8 cellular contexts compared by ENCODE assay signal in the genomic region with DNA sequence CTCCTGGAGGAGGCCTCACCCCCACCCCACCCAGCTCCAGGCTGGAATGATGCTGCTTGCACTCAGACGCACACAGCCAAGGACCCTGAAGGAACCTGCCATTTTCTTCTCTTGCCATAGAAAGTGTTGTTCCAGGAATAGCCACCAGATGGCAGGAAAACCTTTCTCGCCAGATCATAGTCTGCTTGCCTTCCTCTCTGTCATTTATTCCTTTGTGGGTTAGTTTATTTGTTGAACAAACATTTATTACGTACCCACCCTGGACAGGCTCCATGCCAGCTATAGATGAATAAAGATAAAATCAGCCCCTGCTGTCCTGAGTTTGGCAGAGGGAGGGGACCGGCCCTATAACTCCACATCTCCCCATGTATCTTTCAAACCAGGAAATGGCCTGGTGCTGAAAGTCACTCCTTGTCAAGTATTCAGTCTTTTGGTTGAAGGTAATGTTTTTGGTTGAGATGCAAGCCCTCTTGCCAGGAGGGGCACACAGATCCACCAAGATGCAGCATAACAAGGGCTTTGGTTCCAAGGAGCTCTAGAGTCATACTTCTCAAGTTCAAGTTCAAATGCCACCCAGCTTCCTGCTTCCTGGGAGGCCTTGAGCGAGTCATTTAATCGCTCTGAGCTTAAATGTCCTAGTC. TPM values are rescaled to one million over a fixed set of nuclear protein-coding genes. Genes with fewer than 3 reads are reported as not detected.
DNase-seq lines count a peak whose midpoint lies in the region; ATAC-seq and TF ChIP-seq lines count a peak whose summit lies in the region.

No MANE protein-coding gene starts in this region.

- peaks cover 4% of the 10 kb centered on the region for H3K4me1 Mint-ChIP-seq in CD14-positive monocyte
- peaks cover 13% of the 10 kb centered on the region for H3K4me1 Mint-ChIP-seq in activated CD4-positive, alpha-beta T cell treated with anti-CD3 and anti-CD28 coated beads, Interleukin-2, amount 10 ng/mL, durations not matched to agents 24 days and 14 days
- H3K4me1 Mint-ChIP-seq in stimulated activated effector memory CD8-positive, alpha-beta T cell treated with anti-CD3 and anti-CD28 coated beads, Interleukin-12 subunit alpha, Interleukin-12 subunit beta, amount 100 ng/mL, for 72 hours, result peaks cover 22% of the 10 kb centered on the region

- H3K56ac ChIP-seq in mesendoderm (ENCODE audit: low read length), result no peak overlapping the region

- peak; percentile 73 for ATAC-seq in stimulated activated effector memory CD8-positive, alpha-beta T cell treated with anti-CD3 and anti-CD28 coated beads, Interleukin-12 subunit alpha, Interleukin-12 subunit beta, amount 100 ng/mL, for 72 hours
- ATAC-seq in GM19023 (IDR thresholded peaks at IDR 0.05; ENCODE audit: unreplicated experiment), result no peak

- H3K4me3 ChIP-seq in HFF-Myc (replicated peaks; ENCODE audit: low read depth, low read length), result no peak overlapping the region
- H3K4me3 ChIP-seq in dorsolateral prefrontal cortex, result no peak overlapping the region
- H3K4me3 ChIP-seq in mesendoderm (ENCODE audit: low read length), result no peak overlapping the region

- no peaks in the 10 kb centered on the region for H3K79me1 ChIP-seq in mesendoderm (ENCODE audit: low read length)

- no peak overlapping the region for H2BK5ac ChIP-seq in mesendoderm (ENCODE audit: low read length)

- H2BK15ac ChIP-seq in mesendoderm (replicated peaks; ENCODE audit: low read depth), result no peak overlapping the region

- H3K27me3 ChIP-seq in dorsolateral prefrontal cortex, result no peaks in the 10 kb centered on the region
- H3K27me3 ChIP-seq in mesendoderm (ENCODE audit: insufficient read depth, low read length, poor library complexity), result no peaks in the 10 kb centered on the region

- no peak overlapping the region for H3K4ac ChIP-seq in mesendoderm (ENCODE audit: low read depth, low read length)

- H3K9me3 Mint-ChIP-seq in CD14-positive monocyte, result no peaks in the 10 kb centered on the region
- H3K9me3 Mint-ChIP-seq in activated CD4-positive, alpha-beta T cell treated with anti-CD3 and anti-CD28 coated beads, Interleukin-2, amount 10 ng/mL, durations not matched to agents 24 days and 14 days, result no peaks in the 10 kb centered on the region
- H3K9me3 Mint-ChIP-seq in stimulated activated effector memory CD8-positive, alpha-beta T cell treated with anti-CD3 and anti-CD28 coated beads, Interleukin-12 subunit alpha, Interleukin-12 subunit beta, amount 100 ng/mL, for 72 hours, result no peaks in the 10 kb centered on the region

- DNase-seq in CD14-positive monocyte (ENCODE audit: low spot score) (no peak), HFF-Myc (ENCODE audit: extremely low read depth, low read depth) (peak; percentile 46), NCI-H69 (lab: John Stamatoyannopoulos, UW) (peak; percentile 77), dorsolateral prefrontal cortex (peak in 2 of 10 donors; percentile 67 to 73), mesendoderm (peak; percentile 75)
- DNase-seq in activated CD4-positive, alpha-beta T cell treated with anti-CD3 and anti-CD28 coated beads, Interleukin-2, amount 10 ng/mL, durations not matched to agents 24 days and 14 days, result peak; percentile 94
- DNase-seq in stimulated activated effector memory CD8-positive, alpha-beta T cell treated with anti-CD3 and anti-CD28 coated beads, Interleukin-12 subunit alpha, Interleukin-12 subunit beta, amount 100 ng/mL, for 72 hours (ENCODE audit: low spot score in 2 of 2), result peak; percentile 71 to 87

- WGBS in mesendoderm (ENCODE audit: extremely low coverage, insufficient coverage, low lambda C conversion rate), result no CpG with 5 or more reads among the region's 6 CpGs

- H3K4me1 ChIP-seq in mesendoderm (ENCODE audit: control insufficient read depth, low read depth, low read length), result no peaks in the 10 kb centered on the region

- H3K27me3 Mint-ChIP-seq in CD14-positive monocyte (ENCODE audit: low read depth in 3 of 3), result peaks cover 0 to 4% (median 2%) of the 10 kb centered on the region in 3 donors
- no peaks in the 10 kb centered on the region for H3K27me3 Mint-ChIP-seq in activated CD4-positive, alpha-beta T cell treated with anti-CD3 and anti-CD28 coated beads, Interleukin-2, amount 10 ng/mL, durations not matched to agents 24 days and 14 days

- no peak overlapping the region for H4K8ac ChIP-seq in mesendoderm (ENCODE audit: low read depth, low read length)

- H3K36me3 ChIP-seq in mesendoderm (ENCODE audit: control insufficient read depth, insufficient read depth, low read length), result no peaks in the 10 kb centered on the region

- intact Hi-C loops in CD14-positive monocyte (cut with micrococcal nuclease), result loop anchor here in 1 of 2 donors (5.0 kb wide), 2 partner anchors 259 to 294 kb away; no protein-coding TSS in a partner anchor
- intact Hi-C loops in activated CD4-positive, alpha-beta T cell treated with anti-CD3 and anti-CD28 coated beads, Interleukin-2, amount 10 ng/mL, durations not matched to agents 24 days and 14 days (cut with micrococcal nuclease), result loop anchor here (1.0 to 2.0 kb wide), 4 partner anchors 109 to 412 kb away; no protein-coding TSS in a partner anchor
- intact Hi-C loops in dorsolateral prefrontal cortex (cut with DNase I), result loop anchor here (2.0 to 5.0 kb wide), 2 partner anchors 258 to 259 kb away; no protein-coding TSS in a partner anchor

- H3K27ac ChIP-seq in dorsolateral prefrontal cortex, result peak overlapping the region in 13 of 59 donors; percentile 2 to 70 (median 23)
- no peak overlapping the region for H3K27ac ChIP-seq in mesendoderm (ENCODE audit: low read depth, low read length)

- no peak overlapping the region for H3K23ac ChIP-seq in mesendoderm (ENCODE audit: low read length)

- no peaks in the 10 kb centered on the region for H3K79me2 ChIP-seq in mesendoderm (ENCODE audit: control insufficient read depth, insufficient read depth, low read length)

- H2AK5ac ChIP-seq in mesendoderm (ENCODE audit: low read length), result no peak overlapping the region

- no peak overlapping the region for H3K4me2 ChIP-seq in mesendoderm (ENCODE audit: low read length)

- H3K18ac ChIP-seq in mesendoderm (ENCODE audit: low read length), result no peak overlapping the region

- H3K27ac Mint-ChIP-seq in CD14-positive monocyte, result peak overlapping the region in 3 of 7 donors; percentile 15 to 77 (median 62)
- peak overlapping the region; percentile 90 for H3K27ac Mint-ChIP-seq in activated CD4-positive, alpha-beta T cell treated with anti-CD3 and anti-CD28 coated beads, Interleukin-2, amount 10 ng/mL, durations not matched to agents 24 days and 14 days
- H3K27ac Mint-ChIP-seq in stimulated activated effector memory CD8-positive, alpha-beta T cell treated with anti-CD3 and anti-CD28 coated beads, Interleukin-12 subunit alpha, Interleukin-12 subunit beta, amount 100 ng/mL, for 72 hours, result peak overlapping the region; percentile 79

- H2BK120ac ChIP-seq in mesendoderm (ENCODE audit: low read depth, low read length), result no peak overlapping the region

- H3K4me3 Mint-ChIP-seq in CD14-positive monocyte, result no peak overlapping the region
- no peak overlapping the region for H3K4me3 Mint-ChIP-seq in activated CD4-positive, alpha-beta T cell treated with anti-CD3 and anti-CD28 coated beads, Interleukin-2, amount 10 ng/mL, durations not matched to agents 24 days and 14 days
- H3K4me3 Mint-ChIP-seq in stimulated activated effector memory CD8-positive, alpha-beta T cell treated with anti-CD3 and anti-CD28 coated beads, Interleukin-12 subunit alpha, Interleukin-12 subunit beta, amount 100 ng/mL, for 72 hours, result no peak overlapping the region

- peak; percentile 88 for TF ChIP-seq CTCF in CD14-positive monocyte (IDR thresholded peaks at IDR 0.05)
- TF ChIP-seq CTCF in HFF-Myc (IDR thresholded peaks at IDR 0.05; ENCODE audit: low read depth, low read length, missing control alignments), result peak; percentile 83
- peak; percentile 75 to 98 (median 89) for TF ChIP-seq CTCF in dorsolateral prefrontal cortex (IDR thresholded peaks at IDR 0.05 in 54 of 56, conservative IDR thresholded peaks at IDR 0.05 in 2 of 56; ENCODE audit: low read depth in 1 of 56, partially characterized antibody in 56 of 56)

- no peaks in the 10 kb centered on the region for H3K36me3 Mint-ChIP-seq in CD14-positive monocyte
- no peaks in the 10 kb centered on the region for H3K36me3 Mint-ChIP-seq in activated CD4-positive, alpha-beta T cell treated with anti-CD3 and anti-CD28 coated beads, Interleukin-2, amount 10 ng/mL, durations not matched to agents 24 days and 14 days (ENCODE audit: low read depth)
- no peaks in the 10 kb centered on the region for H3K36me3 Mint-ChIP-seq in stimulated activated effector memory CD8-positive, alpha-beta T cell treated with anti-CD3 and anti-CD28 coated beads, Interleukin-12 subunit alpha, Interleukin-12 subunit beta, amount 100 ng/mL, for 72 hours

- H4K5ac ChIP-seq in mesendoderm (ENCODE audit: low read length), result no peak overlapping the region

- H3K9ac ChIP-seq in mesendoderm (ENCODE audit: low read length), result no peak overlapping the region

RNA-seq across cellular contexts. Expression of gene KCNC4, which starts 7.0 kb away (rescaled TPM):
- polyA plus RNA-seq in CD14-positive monocyte, result under 1 TPM; 0.03 to 0.12 TPM
- total RNA-seq in activated CD4-positive, alpha-beta T cell treated with anti-CD3 and anti-CD28 coated beads, Interleukin-2, amount 10 ng/mL, durations not matched to agents 24 days and 14 days, result 19.5 and 20.0 TPM in 2 replicates
- 10 to 100 TPM; 16.2 to 73.4 (median 46.6) TPM for total RNA-seq in dorsolateral prefrontal cortex
- polyA plus RNA-seq in mesendoderm (2013, experiment 1 of 2), result 6.3 TPM
- 6.0 TPM for polyA plus RNA-seq in mesendoderm (2013, experiment 2 of 2)

RNA-seq across cellular contexts. Expression of gene SLC6A17, which starts 52.8 kb away (rescaled TPM):
- not detected for polyA plus RNA-seq in CD14-positive monocyte
- total RNA-seq in activated CD4-positive, alpha-beta T cell treated with anti-CD3 and anti-CD28 coated beads, Interleukin-2, amount 10 ng/mL, durations not matched to agents 24 days and 14 days, result 0.05 TPM in 1 of 2 replicates, not detected in the other
- 100 to 1,000 TPM in 89 of 120 experiments, 10 to 100 TPM in 31; 37.5 to 182 (median 122) TPM for total RNA-seq in dorsolateral prefrontal cortex
- 1.6 TPM for polyA plus RNA-seq in mesendoderm (2013, experiment 1 of 2)
- polyA plus RNA-seq in mesendoderm (2013, experiment 2 of 2), result 1.6 TPM

Comparison
In these comparisons a context has a peak if more than half of its experiments do, and no peak if none do; other contexts are left out.
1. RNA of gene SLC6A17, which starts 52.8 kb away (total RNA-seq): 37.5 to 182 TPM in dorsolateral prefrontal cortex; 0.05 TPM in activated CD4-positive, alpha-beta T cell treated with anti-CD3 and anti-CD28 coated beads, Interleukin-2, amount 10 ng/mL, durations not matched to agents 24 days and 14 days; every median in the first group is over 10 times any median in the second.
2. Peak in every context shown above with its lines, with median percentiles within 50 percentile points of each other: CTCF ChIP-seq.